ENCODE assay signal across 1 cellular context in genomic region chr10:79069325-79070090, GRCh38.
TF ChIP-seq lines count a peak whose summit lies in the region.

No MANE protein-coding gene starts in this region.

TF ChIP-seq in IMR-90, 13 proteins besides CTCF, POLR2A, EP300 and RAD21 (continued from another document):
- TF ChIP-seq ELK1 (IDR thresholded peaks at IDR 0.05; ENCODE audit: borderline replicate concordance, low read depth, low read length) (no peak), MAFK (IDR thresholded peaks at IDR 0.05; ENCODE audit: low read depth, low read length) (no peak), SMC3 (IDR thresholded peaks at IDR 0.05; ENCODE audit: low read depth, low read length) (no peak; the same call in none of the 2 replicates), RCOR1 (IDR thresholded peaks at IDR 0.05; ENCODE audit: insufficient replicate concordance, low read length) (no peak), FOS (IDR thresholded peaks at IDR 0.05; ENCODE audit: low read depth, low read length) (no peak), NFE2L2 (IDR thresholded peaks at IDR 0.05; ENCODE audit: low read depth, low read length) (no peak), CEBPB (IDR thresholded peaks at IDR 0.05; ENCODE audit: low read depth, low read length) (no peak), USF2 (IDR thresholded peaks at IDR 0.05; ENCODE audit: low read depth, low read length) (no peak), MXI1 (IDR thresholded peaks at IDR 0.05; ENCODE audit: borderline replicate concordance, low read depth, low read length) (no peak), CHD1 (IDR thresholded peaks at IDR 0.05; ENCODE audit: low read depth, low read length) (no peak; the same call in 1 of the 2 replicates), MAZ (IDR thresholded peaks at IDR 0.05; ENCODE audit: borderline replicate concordance, low read depth, low read length) (no peak)
TF ChIP-seq in IMR-90: peak in this region for 0.
